Comparison of ENCODE assay signal across 11 cellular contexts in genomic region chr1:34810781-34811180, GRCh38. TPM values are rescaled to one million over a fixed set of nuclear protein-coding genes. Genes with fewer than 3 reads are reported as not detected.
"Had no signal": no experiment of that assay in that cellular context is flagged by ENCODE, and none has a peak within 500 bp of the region (broad histone marks: within the 10 kb centered on the region; RNA-seq: fewer than 3 reads in every experiment).

No MANE protein-coding gene starts in this region.

RNA-seq across cellular contexts. Expression of gene GJA4, which starts 18.0 kb away (rescaled TPM):
- total RNA-seq: OCI-LY7, PC-3, PC-9, RPMI7951, SJCRH30, SJSA1, SK-MEL-5 had no signal
- polyA plus RNA-seq: SK-N-SH had no signal

RNA-seq across cellular contexts. Expression of gene GJB3, which starts 29.8 kb away (rescaled TPM):
- total RNA-seq: OCI-LY7, Right ventricle myocardium inferior, Right ventricle myocardium superior, RPMI7951, SJCRH30, SJSA1, SK-MEL-5 had no signal
- polyA plus RNA-seq: SK-N-SH had no signal

RNA-seq across cellular contexts. Expression of gene GJB4, which starts 51.2 kb away (rescaled TPM):
- total RNA-seq: OCI-LY7, PC-3, Peyer's patch, Right ventricle myocardium inferior, Right ventricle myocardium superior, RPMI7951, SJCRH30, SJSA1, SK-MEL-5 had no signal
- polyA plus RNA-seq: SK-N-SH had no signal

RNA-seq across cellular contexts. Expression of gene GJB5, which starts 55.9 kb away (rescaled TPM):
- total RNA-seq: OCI-LY7, Peyer's patch, Right ventricle myocardium inferior, Right ventricle myocardium superior, RPMI7951, SJCRH30, SJSA1, SK-MEL-5 had no signal
- polyA plus RNA-seq: SK-N-SH had no signal
